ENCODE assay signal across 12 cellular contexts in genomic region chr3:156811092-156811862, GRCh38. TPM values are rescaled to one million over a fixed set of nuclear protein-coding genes. Genes with fewer than 3 reads are reported as not detected.
DNase-seq lines count a peak whose midpoint lies in the region; ATAC-seq and TF ChIP-seq lines count a peak whose summit lies in the region.
"Had no signal": no experiment of that assay in that cellular context is flagged by ENCODE, and none has a peak within 500 bp of the region (broad histone marks: within the 10 kb centered on the region; RNA-seq: fewer than 3 reads in every experiment).

No MANE protein-coding gene starts in this region.

- H3K9me3 ChIP-seq in fibroblast of lung (ENCODE audit: control insufficient read depth, insufficient read depth, low read depth, low read length) (no peaks in the 10 kb centered on the region), suprapubic skin (no peaks in the 10 kb centered on the region), testis (no peaks in the 10 kb centered on the region)
- H3K9me3 ChIP-seq: thyroid gland had no signal

- DNase-seq in activated T-cell treated with anti-CD3 and anti-CD28 coated beads, Interleukin-2, amount 50 U/mL, for 72 hours: no peak
- no peak for DNase-seq in activated T-cell treated with anti-CD3 and anti-CD28 coated beads, Interleukin-2, amount 50 U/mL, for 24 hours
- DNase-seq in SW480 (ENCODE audit: low spot score): peak; percentile 72
- peak; percentile 67 to 85 for DNase-seq in fibroblast of lung (ENCODE audit: low read depth in 2 of 2)
- no peak for DNase-seq in suprapubic skin (ENCODE audit: low spot score in 2 of 2)
- no peak for DNase-seq in testis
- no peak for DNase-seq in stimulated activated CD4-positive, alpha-beta T cell treated with anti-CD3 and anti-CD28 coated beads, Interleukin-12 subunit alpha, Interleukin-12 subunit beta, amount 100 ng/mL, for 4 hours
- DNase-seq: activated CD8-positive, alpha-beta T cell treated with anti-CD3 and anti-CD28 coated beads, Interleukin-2, amount 10 ng/mL, durations not matched to agents 7 days and 5 days; amniotic stem cell; NCI-H345; thyroid gland had no signal

- H3K9ac ChIP-seq in fibroblast of lung (ENCODE audit: insufficient read depth, low read length): no peak overlapping the region

- H3K4me3 ChIP-seq in fibroblast of lung (replicated peaks in 1 of 4; ENCODE audit: control extremely low read depth in 1 of 4, insufficient read depth in 1 of 4, low read depth in 3 of 4, low read length in 4 of 4) (no peak overlapping the region), suprapubic skin (no peak overlapping the region), testis (no peak overlapping the region)
- H3K4me3 ChIP-seq: thyroid gland had no signal

- H3K4me1 ChIP-seq in fibroblast of lung (ENCODE audit: control insufficient read depth, extremely low read depth, insufficient read depth, low read length): peaks cover 2% of the 10 kb centered on the region
- peaks cover 47% of the 10 kb centered on the region for H3K4me1 ChIP-seq in suprapubic skin
- H3K4me1 ChIP-seq in testis: peaks cover 7% of the 10 kb centered on the region

- no peak overlapping the region for H3K4me3 Mint-ChIP-seq in activated T-cell treated with anti-CD3 and anti-CD28 coated beads, Interleukin-2, amount 50 U/mL, for 72 hours
- no peak overlapping the region for H3K4me3 Mint-ChIP-seq in activated T-cell treated with anti-CD3 and anti-CD28 coated beads, Interleukin-2, amount 50 U/mL, for 24 hours
- H3K4me3 Mint-ChIP-seq: activated CD8-positive, alpha-beta T cell treated with anti-CD3 and anti-CD28 coated beads, Interleukin-2, amount 10 ng/mL, durations not matched to agents 7 days and 5 days had no signal

- H3K27ac Mint-ChIP-seq in activated T-cell treated with anti-CD3 and anti-CD28 coated beads, Interleukin-2, amount 50 U/mL, for 72 hours: peak overlapping the region; percentile 12
- no peak overlapping the region for H3K27ac Mint-ChIP-seq in activated T-cell treated with anti-CD3 and anti-CD28 coated beads, Interleukin-2, amount 50 U/mL, for 24 hours
- H3K27ac Mint-ChIP-seq: activated CD8-positive, alpha-beta T cell treated with anti-CD3 and anti-CD28 coated beads, Interleukin-2, amount 10 ng/mL, durations not matched to agents 7 days and 5 days had no signal

- H3K4me1 Mint-ChIP-seq in activated T-cell treated with anti-CD3 and anti-CD28 coated beads, Interleukin-2, amount 50 U/mL, for 72 hours (ENCODE audit: low read depth): peaks cover 25% of the 10 kb centered on the region
- H3K4me1 Mint-ChIP-seq in activated T-cell treated with anti-CD3 and anti-CD28 coated beads, Interleukin-2, amount 50 U/mL, for 24 hours (ENCODE audit: low read depth): peaks cover 32% of the 10 kb centered on the region

- no peaks in the 10 kb centered on the region for H3K27me3 ChIP-seq in fibroblast of lung (ENCODE audit: control insufficient read depth, insufficient read depth, low read length)
- no peaks in the 10 kb centered on the region for H3K27me3 ChIP-seq in suprapubic skin
- H3K27me3 ChIP-seq in testis: no peaks in the 10 kb centered on the region
- H3K27me3 ChIP-seq: thyroid gland had no signal

- intact Hi-C loops in testis (cut with DNase I; ENCODE audit: low total_unique reads): no loop called here

- peaks cover 7 to 15% of the 10 kb centered on the region in 2 donors for H3K36me3 Mint-ChIP-seq in activated T-cell treated with anti-CD3 and anti-CD28 coated beads, Interleukin-2, amount 50 U/mL, for 72 hours (ENCODE audit: insufficient read depth in 2 of 2)
- H3K36me3 Mint-ChIP-seq in activated T-cell treated with anti-CD3 and anti-CD28 coated beads, Interleukin-2, amount 50 U/mL, for 24 hours (ENCODE audit: low read depth): peaks cover 34% of the 10 kb centered on the region

- H3K4me2 ChIP-seq in fibroblast of lung (ENCODE audit: extremely low read depth, insufficient read depth, low read length): peak overlapping the region; percentile 2

- no peak overlapping the region for H2AFZ ChIP-seq in fibroblast of lung (ENCODE audit: low read length)

- no peaks in the 10 kb centered on the region for H4K20me1 ChIP-seq in fibroblast of lung (ENCODE audit: control insufficient read depth, extremely low read depth, insufficient read depth, low read length)

- H3K79me2 ChIP-seq in fibroblast of lung (ENCODE audit: control insufficient read depth, insufficient read depth, low read length): no peaks in the 10 kb centered on the region

- TF ChIP-seq POLR2A in suprapubic skin (IDR thresholded peaks at IDR 0.05): no peak
- no peak for TF ChIP-seq POLR2A in testis (IDR thresholded peaks at IDR 0.05)

- 14% methylated on average over 2 of the region's 2 CpGs for WGBS in suprapubic skin
- WGBS in testis, 2 donors: 47 to 65% methylated on average over 2 of the region's 2 CpGs

- H3K27ac ChIP-seq in fibroblast of lung (ENCODE audit: insufficient read depth, low read length) (peak overlapping the region; percentile 30), suprapubic skin (peak overlapping the region; percentile 85), testis (no peak overlapping the region)
- H3K27ac ChIP-seq: thyroid gland had no signal

- TF ChIP-seq CTCF in fibroblast of lung (conservative IDR thresholded peaks at IDR 0.05 in 1 of 2, IDR thresholded peaks at IDR 0.05 in 1 of 2; ENCODE audit: low read depth in 1 of 2, low read length in 2 of 2) (no peak), suprapubic skin (IDR thresholded peaks at IDR 0.05) (no peak), testis (IDR thresholded peaks at IDR 0.05) (no peak)

- peaks cover 2 to 4% of the 10 kb centered on the region in 2 donors for H3K9me3 Mint-ChIP-seq in activated T-cell treated with anti-CD3 and anti-CD28 coated beads, Interleukin-2, amount 50 U/mL, for 72 hours
- peaks cover 12% of the 10 kb centered on the region for H3K9me3 Mint-ChIP-seq in activated T-cell treated with anti-CD3 and anti-CD28 coated beads, Interleukin-2, amount 50 U/mL, for 24 hours

- no peaks in the 10 kb centered on the region for H3K27me3 Mint-ChIP-seq in activated T-cell treated with anti-CD3 and anti-CD28 coated beads, Interleukin-2, amount 50 U/mL, for 72 hours (ENCODE audit: low read depth)
- no peaks in the 10 kb centered on the region for H3K27me3 Mint-ChIP-seq in activated T-cell treated with anti-CD3 and anti-CD28 coated beads, Interleukin-2, amount 50 U/mL, for 24 hours

- ATAC-seq in activated T-cell treated with anti-CD3 and anti-CD28 coated beads, Interleukin-2, amount 50 U/mL, for 72 hours (replicated peaks in 1 of 2): no peak
- no peak for ATAC-seq in GM21786 (IDR thresholded peaks at IDR 0.05; ENCODE audit: unreplicated experiment)
- ATAC-seq: activated CD8-positive, alpha-beta T cell treated with anti-CD3 and anti-CD28 coated beads, Interleukin-2, amount 10 ng/mL, durations not matched to agents 7 days and 5 days had no signal

- no peak for TF ChIP-seq EP300 in suprapubic skin (IDR thresholded peaks at IDR 0.05)

- H3K36me3 ChIP-seq in fibroblast of lung (ENCODE audit: control insufficient read depth, insufficient read depth, low read length): no peaks in the 10 kb centered on the region
- H3K36me3 ChIP-seq in suprapubic skin: no peaks in the 10 kb centered on the region
- no peaks in the 10 kb centered on the region for H3K36me3 ChIP-seq in testis (ENCODE audit: low read depth, missing control alignments)
- H3K36me3 ChIP-seq: thyroid gland had no signal

RNA-seq across cellular contexts. Expression of gene LEKR1, which starts 14.9 kb away (rescaled TPM):
- total RNA-seq in activated T-cell treated with anti-CD3 and anti-CD28 coated beads, Interleukin-2, amount 50 U/mL, for 72 hours: 1 to 10 TPM; 1.0 to 1.7 TPM
- total RNA-seq in fibroblast of lung (0.26 and 1.3 TPM in 2 replicates), suprapubic skin (1 to 10 TPM; 1.0 to 3.4 (median 1.5) TPM), testis (10 to 100 TPM in 1 of 2 donors, 1 to 10 TPM in 1; 9.7 to 22.9 TPM)
- polyA plus RNA-seq in fibroblast of lung (0.28 and 0.35 TPM in 2 replicates), testis (ENCODE audit: insufficient read depth, low read depth, low replicate concordance) (23.0 TPM)
- polyA plus RNA-seq in fibroblast of lung (2012): 0.09 and 0.22 TPM in 2 replicates
- not detected in 2 replicates for polyA minus RNA-seq in fibroblast of lung (ENCODE audit: low replicate concordance)

Comparison
In these comparisons a context has a peak if more than half of its experiments do, and no peak if none do; other contexts are left out.
1. DNase-seq: peak in SW480 (single experiment) and fibroblast of lung (2 of 2); none in activated T-cell treated with anti-CD3 and anti-CD28 coated beads, Interleukin-2, amount 50 U/mL, for 72 hours (0 of 2), activated T-cell treated with anti-CD3 and anti-CD28 coated beads, Interleukin-2, amount 50 U/mL, for 24 hours (single experiment), suprapubic skin (0 of 2), testis (single experiment) and stimulated activated CD4-positive, alpha-beta T cell treated with anti-CD3 and anti-CD28 coated beads, Interleukin-12 subunit alpha, Interleukin-12 subunit beta, amount 100 ng/mL, for 4 hours (single experiment).
2. H3K27ac ChIP-seq: peak in fibroblast of lung (single experiment) and suprapubic skin (single experiment); none in testis (0 of 2).